25 cellular contexts compared by ENCODE assay signal in the genomic region with DNA sequence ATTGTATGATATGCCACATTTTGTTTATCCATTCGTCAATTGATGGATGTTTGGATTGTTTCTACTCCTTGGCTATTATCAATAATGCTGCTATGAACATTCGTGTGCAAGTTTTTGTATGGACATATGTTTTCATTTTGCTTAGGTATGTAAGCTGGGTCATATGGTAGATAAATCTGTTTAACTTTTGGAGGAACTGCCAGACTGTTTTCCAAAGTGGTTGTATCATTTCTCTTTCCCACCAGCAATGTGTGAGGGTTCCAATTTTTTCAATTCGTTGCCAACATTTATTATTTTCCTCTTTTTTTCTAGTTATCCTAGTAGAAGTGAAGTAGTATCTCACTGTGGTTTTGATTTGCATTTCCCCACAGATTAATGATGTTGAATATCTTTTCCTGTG.
"Had no signal": no experiment of that assay in that cellular context is flagged by ENCODE, and none has a peak within 500 bp of the region (broad histone marks: within the 10 kb centered on the region; RNA-seq: fewer than 3 reads in every experiment).

No MANE protein-coding gene starts in this region.

- H3K27ac ChIP-seq: left lung, lower lobe of right lung, pancreas, prostate gland, sigmoid colon, spleen, tibial nerve, upper lobe of left lung had no signal

- H3K36me3 ChIP-seq: pancreas, prostate gland, sigmoid colon, upper lobe of left lung had no signal

- DNase-seq: hypothalamus; immature natural killer cell; left colon; left lung; lower lobe of right lung; mammary epithelial cell; mesenchymal stem cell; naive thymus-derived CD8-positive, alpha-beta T cell; nucleus accumbens; pancreas; posterior cingulate gyrus; retina; right cardiac atrium; sigmoid colon; small intestine; spleen; stimulated activated CD4-positive, alpha-beta T cell treated with anti-CD3 and anti-CD28 coated beads, Interleukin-4, amount 100 ng/mL, for 24 hours; stimulated activated naive CD4-positive, alpha-beta T cell; stimulated activated naive CD8-positive, alpha-beta T cell treated with anti-CD3 and anti-CD28 coated beads, Interleukin-15, amount 100 ng/mL, for 72 hours; substantia nigra; upper lobe of left lung had no signal

- H3K27me3 ChIP-seq: left lung, sigmoid colon, spleen, tibial nerve, upper lobe of left lung had no signal

- H3K4me3 ChIP-seq: left lung, lower lobe of right lung, pancreas, prostate gland, sigmoid colon, spleen, tibial nerve, upper lobe of left lung had no signal

- H3K9me3 ChIP-seq: left lung, lower lobe of right lung, pancreas, prostate gland, sigmoid colon, spleen, tibial nerve, upper lobe of left lung had no signal

- FAIRE-seq: kidney, small intestine, urothelium cell line had no signal

- H3K4me1 ChIP-seq: left lung, lower lobe of right lung, pancreas, prostate gland, sigmoid colon, spleen, tibial nerve, upper lobe of left lung had no signal
